In the genomic region with DNA sequence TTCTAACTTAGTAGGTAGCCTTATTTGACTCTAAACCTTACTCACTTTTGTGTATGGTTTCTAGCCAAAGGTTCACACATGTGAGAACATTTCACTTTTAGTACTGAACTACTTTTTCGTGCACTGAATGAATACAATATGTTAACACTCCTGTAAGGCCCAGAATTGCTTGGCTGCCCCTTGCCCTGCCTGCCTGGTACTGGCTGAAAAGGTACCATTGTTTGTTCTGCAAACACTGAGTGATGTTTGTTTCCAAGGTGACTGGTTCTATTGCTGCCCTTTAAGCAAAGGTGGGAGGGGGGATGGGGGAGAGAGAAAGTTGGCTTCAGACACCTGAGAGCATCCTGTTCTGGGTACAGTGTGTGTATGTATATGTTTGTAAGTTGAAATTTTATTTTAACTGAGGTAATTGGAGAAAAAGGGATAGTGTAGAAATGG, we compare ENCODE assay signal across 1 cellular context.
TF ChIP-seq lines count a peak whose summit lies in the region.

No MANE protein-coding gene starts in this region.

TF ChIP-seq in K562, 482 proteins besides CTCF, POLR2A, EP300 and RAD21 (continued from another document and continues in another):
- no peak for TF ChIP-seq HNRNPK (IDR thresholded peaks at IDR 0.05; ENCODE audit: low read depth, low read length, poor library complexity, severe bottlenecking)
- TF ChIP-seq TRIM28 (IDR thresholded peaks at IDR 0.05): 0 out of 2 replicates have a peak, but pooled peaks have one; percentile 26
- no peak for TF ChIP-seq ZNF23 (CRISPR knock-in tag; IDR thresholded peaks at IDR 0.05)
- TF ChIP-seq MTA3 (IDR thresholded peaks at IDR 0.05; ENCODE audit: borderline replicate concordance): no peak
- TF ChIP-seq MYC (IDR thresholded peaks at IDR 0.05; ENCODE audit: low read depth, low read length): no peak
- TF ChIP-seq MYC (CRISPR knock-in tag; IDR thresholded peaks at IDR 0.05; ENCODE audit: borderline replicate concordance, low read depth): no peak
- TF ChIP-seq, protein P1, sequence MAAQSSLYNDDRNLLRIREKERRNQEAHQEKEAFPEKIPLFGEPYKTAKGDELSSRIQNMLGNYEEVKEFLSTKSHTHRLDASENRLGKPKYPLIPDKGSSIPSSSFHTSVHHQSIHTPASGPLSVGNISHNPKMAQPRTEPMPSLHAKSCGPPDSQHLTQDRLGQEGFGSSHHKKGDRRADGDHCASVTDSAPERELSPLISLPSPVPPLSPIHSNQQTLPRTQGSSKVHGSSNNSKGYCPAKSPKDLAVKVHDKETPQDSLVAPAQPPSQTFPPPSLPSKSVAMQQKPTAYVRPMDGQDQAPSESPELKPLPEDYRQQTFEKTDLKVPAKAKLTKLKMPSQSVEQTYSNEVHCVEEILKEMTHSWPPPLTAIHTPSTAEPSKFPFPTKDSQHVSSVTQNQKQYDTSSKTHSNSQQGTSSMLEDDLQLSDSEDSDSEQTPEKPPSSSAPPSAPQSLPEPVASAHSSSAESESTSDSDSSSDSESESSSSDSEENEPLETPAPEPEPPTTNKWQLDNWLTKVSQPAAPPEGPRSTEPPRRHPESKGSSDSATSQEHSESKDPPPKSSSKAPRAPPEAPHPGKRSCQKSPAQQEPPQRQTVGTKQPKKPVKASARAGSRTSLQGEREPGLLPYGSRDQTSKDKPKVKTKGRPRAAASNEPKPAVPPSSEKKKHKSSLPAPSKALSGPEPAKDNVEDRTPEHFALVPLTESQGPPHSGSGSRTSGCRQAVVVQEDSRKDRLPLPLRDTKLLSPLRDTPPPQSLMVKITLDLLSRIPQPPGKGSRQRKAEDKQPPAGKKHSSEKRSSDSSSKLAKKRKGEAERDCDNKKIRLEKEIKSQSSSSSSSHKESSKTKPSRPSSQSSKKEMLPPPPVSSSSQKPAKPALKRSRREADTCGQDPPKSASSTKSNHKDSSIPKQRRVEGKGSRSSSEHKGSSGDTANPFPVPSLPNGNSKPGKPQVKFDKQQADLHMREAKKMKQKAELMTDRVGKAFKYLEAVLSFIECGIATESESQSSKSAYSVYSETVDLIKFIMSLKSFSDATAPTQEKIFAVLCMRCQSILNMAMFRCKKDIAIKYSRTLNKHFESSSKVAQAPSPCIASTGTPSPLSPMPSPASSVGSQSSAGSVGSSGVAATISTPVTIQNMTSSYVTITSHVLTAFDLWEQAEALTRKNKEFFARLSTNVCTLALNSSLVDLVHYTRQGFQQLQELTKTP (IDR thresholded peaks at IDR 0.05; ENCODE audit: low read depth in 1 of 2, partially characterized antibody in 2 of 2): no peak
- no peak for TF ChIP-seq EZH2 (IDR thresholded peaks at IDR 0.05; ENCODE audit: borderline replicate concordance, low read depth, low read length)
- TF ChIP-seq BHLHE40 (IDR thresholded peaks at IDR 0.05; ENCODE audit: low read length): no peak
- no peak for TF ChIP-seq ZNF57 (CRISPR knock-in tag; IDR thresholded peaks at IDR 0.05)
- TF ChIP-seq POLR2AphosphoS2 (IDR thresholded peaks at IDR 0.05; ENCODE audit: low read length): no peak
- TF ChIP-seq FOXK2 (conservative IDR thresholded peaks at IDR 0.05 in 1 of 2, IDR thresholded peaks at IDR 0.05 in 1 of 2; ENCODE audit: low read depth in 2 of 2): no peak
- no peak for TF ChIP-seq ZNF184 (CRISPR knock-in tag; IDR thresholded peaks at IDR 0.05)
- no peak for TF ChIP-seq GTF2F1 (IDR thresholded peaks at IDR 0.05; ENCODE audit: low read depth, low read length)
- TF ChIP-seq, protein P2, sequence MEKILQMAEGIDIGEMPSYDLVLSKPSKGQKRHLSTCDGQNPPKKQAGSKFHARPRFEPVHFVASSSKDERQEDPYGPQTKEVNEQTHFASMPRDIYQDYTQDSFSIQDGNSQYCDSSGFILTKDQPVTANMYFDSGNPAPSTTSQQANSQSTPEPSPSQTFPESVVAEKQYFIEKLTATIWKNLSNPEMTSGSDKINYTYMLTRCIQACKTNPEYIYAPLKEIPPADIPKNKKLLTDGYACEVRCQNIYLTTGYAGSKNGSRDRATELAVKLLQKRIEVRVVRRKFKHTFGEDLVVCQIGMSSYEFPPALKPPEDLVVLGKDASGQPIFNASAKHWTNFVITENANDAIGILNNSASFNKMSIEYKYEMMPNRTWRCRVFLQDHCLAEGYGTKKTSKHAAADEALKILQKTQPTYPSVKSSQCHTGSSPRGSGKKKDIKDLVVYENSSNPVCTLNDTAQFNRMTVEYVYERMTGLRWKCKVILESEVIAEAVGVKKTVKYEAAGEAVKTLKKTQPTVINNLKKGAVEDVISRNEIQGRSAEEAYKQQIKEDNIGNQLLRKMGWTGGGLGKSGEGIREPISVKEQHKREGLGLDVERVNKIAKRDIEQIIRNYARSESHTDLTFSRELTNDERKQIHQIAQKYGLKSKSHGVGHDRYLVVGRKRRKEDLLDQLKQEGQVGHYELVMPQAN (IDR thresholded peaks at IDR 0.05; ENCODE audit: borderline replicate concordance): peak; percentile 28; the same call in 1 of the 2 replicates
- TF ChIP-seq, protein P3, sequence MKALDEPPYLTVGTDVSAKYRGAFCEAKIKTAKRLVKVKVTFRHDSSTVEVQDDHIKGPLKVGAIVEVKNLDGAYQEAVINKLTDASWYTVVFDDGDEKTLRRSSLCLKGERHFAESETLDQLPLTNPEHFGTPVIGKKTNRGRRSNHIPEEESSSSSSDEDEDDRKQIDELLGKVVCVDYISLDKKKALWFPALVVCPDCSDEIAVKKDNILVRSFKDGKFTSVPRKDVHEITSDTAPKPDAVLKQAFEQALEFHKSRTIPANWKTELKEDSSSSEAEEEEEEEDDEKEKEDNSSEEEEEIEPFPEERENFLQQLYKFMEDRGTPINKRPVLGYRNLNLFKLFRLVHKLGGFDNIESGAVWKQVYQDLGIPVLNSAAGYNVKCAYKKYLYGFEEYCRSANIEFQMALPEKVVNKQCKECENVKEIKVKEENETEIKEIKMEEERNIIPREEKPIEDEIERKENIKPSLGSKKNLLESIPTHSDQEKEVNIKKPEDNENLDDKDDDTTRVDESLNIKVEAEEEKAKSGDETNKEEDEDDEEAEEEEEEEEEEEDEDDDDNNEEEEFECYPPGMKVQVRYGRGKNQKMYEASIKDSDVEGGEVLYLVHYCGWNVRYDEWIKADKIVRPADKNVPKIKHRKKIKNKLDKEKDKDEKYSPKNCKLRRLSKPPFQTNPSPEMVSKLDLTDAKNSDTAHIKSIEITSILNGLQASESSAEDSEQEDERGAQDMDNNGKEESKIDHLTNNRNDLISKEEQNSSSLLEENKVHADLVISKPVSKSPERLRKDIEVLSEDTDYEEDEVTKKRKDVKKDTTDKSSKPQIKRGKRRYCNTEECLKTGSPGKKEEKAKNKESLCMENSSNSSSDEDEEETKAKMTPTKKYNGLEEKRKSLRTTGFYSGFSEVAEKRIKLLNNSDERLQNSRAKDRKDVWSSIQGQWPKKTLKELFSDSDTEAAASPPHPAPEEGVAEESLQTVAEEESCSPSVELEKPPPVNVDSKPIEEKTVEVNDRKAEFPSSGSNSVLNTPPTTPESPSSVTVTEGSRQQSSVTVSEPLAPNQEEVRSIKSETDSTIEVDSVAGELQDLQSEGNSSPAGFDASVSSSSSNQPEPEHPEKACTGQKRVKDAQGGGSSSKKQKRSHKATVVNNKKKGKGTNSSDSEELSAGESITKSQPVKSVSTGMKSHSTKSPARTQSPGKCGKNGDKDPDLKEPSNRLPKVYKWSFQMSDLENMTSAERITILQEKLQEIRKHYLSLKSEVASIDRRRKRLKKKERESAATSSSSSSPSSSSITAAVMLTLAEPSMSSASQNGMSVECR (CRISPR knock-in tag; IDR thresholded peaks at IDR 0.05): no peak
- no peak for TF ChIP-seq SMARCA4 (IDR thresholded peaks at IDR 0.05)
- no peak for TF ChIP-seq GABPB2 (CRISPR knock-in tag; conservative IDR thresholded peaks at IDR 0.05)
- TF ChIP-seq ZNF175 (CRISPR knock-in tag; IDR thresholded peaks at IDR 0.05; ENCODE audit: low read depth): no peak
- TF ChIP-seq, protein P4, sequence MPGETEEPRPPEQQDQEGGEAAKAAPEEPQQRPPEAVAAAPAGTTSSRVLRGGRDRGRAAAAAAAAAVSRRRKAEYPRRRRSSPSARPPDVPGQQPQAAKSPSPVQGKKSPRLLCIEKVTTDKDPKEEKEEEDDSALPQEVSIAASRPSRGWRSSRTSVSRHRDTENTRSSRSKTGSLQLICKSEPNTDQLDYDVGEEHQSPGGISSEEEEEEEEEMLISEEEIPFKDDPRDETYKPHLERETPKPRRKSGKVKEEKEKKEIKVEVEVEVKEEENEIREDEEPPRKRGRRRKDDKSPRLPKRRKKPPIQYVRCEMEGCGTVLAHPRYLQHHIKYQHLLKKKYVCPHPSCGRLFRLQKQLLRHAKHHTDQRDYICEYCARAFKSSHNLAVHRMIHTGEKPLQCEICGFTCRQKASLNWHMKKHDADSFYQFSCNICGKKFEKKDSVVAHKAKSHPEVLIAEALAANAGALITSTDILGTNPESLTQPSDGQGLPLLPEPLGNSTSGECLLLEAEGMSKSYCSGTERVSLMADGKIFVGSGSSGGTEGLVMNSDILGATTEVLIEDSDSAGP (CRISPR knock-in tag; IDR thresholded peaks at IDR 0.05): no peak
- TF ChIP-seq, protein P5, sequence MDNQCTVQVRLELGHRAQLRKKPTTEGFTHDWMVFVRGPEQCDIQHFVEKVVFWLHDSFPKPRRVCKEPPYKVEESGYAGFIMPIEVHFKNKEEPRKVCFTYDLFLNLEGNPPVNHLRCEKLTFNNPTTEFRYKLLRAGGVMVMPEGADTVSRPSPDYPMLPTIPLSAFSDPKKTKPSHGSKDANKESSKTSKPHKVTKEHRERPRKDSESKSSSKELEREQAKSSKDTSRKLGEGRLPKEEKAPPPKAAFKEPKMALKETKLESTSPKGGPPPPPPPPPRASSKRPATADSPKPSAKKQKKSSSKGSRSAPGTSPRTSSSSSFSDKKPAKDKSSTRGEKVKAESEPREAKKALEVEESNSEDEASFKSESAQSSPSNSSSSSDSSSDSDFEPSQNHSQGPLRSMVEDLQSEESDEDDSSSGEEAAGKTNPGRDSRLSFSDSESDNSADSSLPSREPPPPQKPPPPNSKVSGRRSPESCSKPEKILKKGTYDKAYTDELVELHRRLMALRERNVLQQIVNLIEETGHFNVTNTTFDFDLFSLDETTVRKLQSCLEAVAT (IDR thresholded peaks at IDR 0.05): 0 out of 4 replicates have a peak, but pooled peaks of 1 of the 2 experiments have one; percentile 52
- TF ChIP-seq ZNF274 (IDR thresholded peaks at IDR 0.05; ENCODE audit: borderline replicate concordance, low read depth, low read length): no peak
- no peak for TF ChIP-seq ZFPM2 (CRISPR knock-in tag; IDR thresholded peaks at IDR 0.05)
- TF ChIP-seq FOXJ2 (tag; IDR thresholded peaks at IDR 0.05): peak; percentile 65
- TF ChIP-seq NFIX (CRISPR knock-in tag; IDR thresholded peaks at IDR 0.05; ENCODE audit: low read depth): no peak
- TF ChIP-seq, protein P6, sequence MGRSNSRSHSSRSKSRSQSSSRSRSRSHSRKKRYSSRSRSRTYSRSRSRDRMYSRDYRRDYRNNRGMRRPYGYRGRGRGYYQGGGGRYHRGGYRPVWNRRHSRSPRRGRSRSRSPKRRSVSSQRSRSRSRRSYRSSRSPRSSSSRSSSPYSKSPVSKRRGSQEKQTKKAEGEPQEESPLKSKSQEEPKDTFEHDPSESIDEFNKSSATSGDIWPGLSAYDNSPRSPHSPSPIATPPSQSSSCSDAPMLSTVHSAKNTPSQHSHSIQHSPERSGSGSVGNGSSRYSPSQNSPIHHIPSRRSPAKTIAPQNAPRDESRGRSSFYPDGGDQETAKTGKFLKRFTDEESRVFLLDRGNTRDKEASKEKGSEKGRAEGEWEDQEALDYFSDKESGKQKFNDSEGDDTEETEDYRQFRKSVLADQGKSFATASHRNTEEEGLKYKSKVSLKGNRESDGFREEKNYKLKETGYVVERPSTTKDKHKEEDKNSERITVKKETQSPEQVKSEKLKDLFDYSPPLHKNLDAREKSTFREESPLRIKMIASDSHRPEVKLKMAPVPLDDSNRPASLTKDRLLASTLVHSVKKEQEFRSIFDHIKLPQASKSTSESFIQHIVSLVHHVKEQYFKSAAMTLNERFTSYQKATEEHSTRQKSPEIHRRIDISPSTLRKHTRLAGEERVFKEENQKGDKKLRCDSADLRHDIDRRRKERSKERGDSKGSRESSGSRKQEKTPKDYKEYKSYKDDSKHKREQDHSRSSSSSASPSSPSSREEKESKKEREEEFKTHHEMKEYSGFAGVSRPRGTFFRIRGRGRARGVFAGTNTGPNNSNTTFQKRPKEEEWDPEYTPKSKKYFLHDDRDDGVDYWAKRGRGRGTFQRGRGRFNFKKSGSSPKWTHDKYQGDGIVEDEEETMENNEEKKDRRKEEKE (IDR thresholded peaks at IDR 0.05; ENCODE audit: borderline replicate concordance in 1 of 2, control insufficient read depth in 1 of 2, low read depth in 2 of 2, low read length in 1 of 2): no peak
- no peak for TF ChIP-seq NUFIP1 (IDR thresholded peaks at IDR 0.05; ENCODE audit: partially characterized antibody)
- TF ChIP-seq SLC30A9 (CRISPR knock-in tag; IDR thresholded peaks at IDR 0.05): no peak
- TF ChIP-seq KLF6 (CRISPR knock-in tag; IDR thresholded peaks at IDR 0.05; ENCODE audit: borderline replicate concordance): no peak
- TF ChIP-seq, protein P7, sequence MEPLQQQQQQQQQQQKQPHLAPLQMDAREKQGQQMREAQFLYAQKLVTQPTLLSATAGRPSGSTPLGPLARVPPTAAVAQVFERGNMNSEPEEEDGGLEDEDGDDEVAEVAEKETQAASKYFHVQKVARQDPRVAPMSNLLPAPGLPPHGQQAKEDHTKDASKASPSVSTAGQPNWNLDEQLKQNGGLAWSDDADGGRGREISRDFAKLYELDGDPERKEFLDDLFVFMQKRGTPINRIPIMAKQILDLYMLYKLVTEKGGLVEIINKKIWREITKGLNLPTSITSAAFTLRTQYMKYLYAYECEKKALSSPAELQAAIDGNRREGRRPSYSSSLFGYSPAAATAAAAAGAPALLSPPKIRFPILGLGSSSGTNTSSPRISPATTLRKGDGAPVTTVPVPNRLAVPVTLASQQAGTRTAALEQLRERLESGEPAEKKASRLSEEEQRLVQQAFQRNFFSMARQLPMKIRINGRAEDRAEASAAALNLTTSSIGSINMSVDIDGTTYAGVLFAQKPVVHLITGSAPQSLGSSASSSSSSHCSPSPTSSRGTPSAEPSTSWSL (CRISPR knock-in tag; IDR thresholded peaks at IDR 0.05; ENCODE audit: borderline replicate concordance): no peak
- TF ChIP-seq MECOM (CRISPR knock-in tag; IDR thresholded peaks at IDR 0.05): no peak
- TF ChIP-seq, protein P8, sequence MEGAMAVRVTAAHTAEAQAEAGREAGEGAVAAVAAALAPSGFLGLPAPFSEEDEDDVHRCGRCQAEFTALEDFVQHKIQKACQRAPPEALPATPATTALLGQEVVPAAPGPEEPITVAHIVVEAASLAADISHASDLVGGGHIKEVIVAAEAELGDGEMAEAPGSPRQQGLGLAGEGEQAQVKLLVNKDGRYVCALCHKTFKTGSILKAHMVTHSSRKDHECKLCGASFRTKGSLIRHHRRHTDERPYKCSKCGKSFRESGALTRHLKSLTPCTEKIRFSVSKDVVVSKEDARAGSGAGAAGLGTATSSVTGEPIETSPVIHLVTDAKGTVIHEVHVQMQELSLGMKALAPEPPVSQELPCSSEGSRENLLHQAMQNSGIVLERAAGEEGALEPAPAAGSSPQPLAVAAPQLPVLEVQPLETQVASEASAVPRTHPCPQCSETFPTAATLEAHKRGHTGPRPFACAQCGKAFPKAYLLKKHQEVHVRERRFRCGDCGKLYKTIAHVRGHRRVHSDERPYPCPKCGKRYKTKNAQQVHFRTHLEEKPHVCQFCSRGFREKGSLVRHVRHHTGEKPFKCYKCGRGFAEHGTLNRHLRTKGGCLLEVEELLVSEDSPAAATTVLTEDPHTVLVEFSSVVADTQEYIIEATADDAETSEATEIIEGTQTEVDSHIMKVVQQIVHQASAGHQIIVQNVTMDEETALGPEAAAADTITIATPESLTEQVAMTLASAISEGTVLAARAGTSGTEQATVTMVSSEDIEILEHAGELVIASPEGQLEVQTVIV (CRISPR knock-in tag; IDR thresholded peaks at IDR 0.05; ENCODE audit: borderline replicate concordance): no peak
- no peak for TF ChIP-seq ZNF76 (CRISPR knock-in tag; IDR thresholded peaks at IDR 0.05; ENCODE audit: borderline replicate concordance)
- peak; percentile 61; the same call in 1 of the 2 replicates for TF ChIP-seq ZEB2 (IDR thresholded peaks at IDR 0.05)
